8 cellular contexts compared by ENCODE assay signal in the genomic region with DNA sequence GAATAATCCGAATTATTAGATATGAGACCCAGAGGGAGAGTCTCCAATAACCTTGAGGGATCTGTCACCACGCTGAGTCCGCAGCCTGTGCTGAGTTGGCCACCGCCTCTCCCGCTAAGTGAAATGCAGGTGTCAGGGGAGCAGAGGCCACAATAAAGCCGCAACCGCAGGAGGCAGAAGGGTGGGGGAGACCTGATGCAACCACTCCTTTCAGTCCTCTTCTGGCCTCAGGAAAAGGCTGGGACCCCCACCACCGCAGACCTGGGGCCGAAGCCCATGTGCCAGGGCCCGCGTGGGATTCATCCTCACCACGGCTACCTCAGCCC. TPM values are rescaled to one million over a fixed set of nuclear protein-coding genes. Genes with fewer than 3 reads are reported as not detected.
DNase-seq lines count a peak whose midpoint lies in the region; ATAC-seq and TF ChIP-seq lines count a peak whose summit lies in the region.

No MANE protein-coding gene starts in this region.

- intact Hi-C loops in A673 (cut with micrococcal nuclease; ENCODE audit: unreplicated experiment) = loop anchor here (10.0 kb wide), 1 partner anchor 323 kb away; no protein-coding TSS in a partner anchor
- intact Hi-C loops in ovary (cut with DNase I) = no loop called here

- no peak for DNase-seq in A673 (ENCODE audit: low spot score)
- peak; percentile 39 for DNase-seq in fibroblast of villous mesenchyme (ENCODE audit: low read depth)
- DNase-seq in ovary = peak in 2 of 5 donors; percentile 13 to 28
- no peak for DNase-seq in OCI-M1 (lab: John Stamatoyannopoulos, UW)
- DNase-seq in effector CD4-positive, alpha-beta T cell = no peak

- no peaks in the 10 kb centered on the region for H3K9me3 ChIP-seq in A673 (ENCODE audit: low read depth, low read length, poor library complexity, severe bottlenecking)
- H3K9me3 ChIP-seq in SU-DHL-6 (ENCODE audit: insufficient read depth, low read length) = no peaks in the 10 kb centered on the region
- H3K9me3 ChIP-seq in ovary = no peaks in the 10 kb centered on the region

- H4K20me1 ChIP-seq in SU-DHL-6 (ENCODE audit: low read depth, low read length) = no peaks in the 10 kb centered on the region

- H3K9ac ChIP-seq in SU-DHL-6 (ENCODE audit: low read length) = peak overlapping the region; percentile 74

- H3K4me3 ChIP-seq in A673 (ENCODE audit: low read depth, low read length, poor library complexity, severe bottlenecking) (peak overlapping the region; percentile 87), SU-DHL-6 (ENCODE audit: insufficient read depth, low read length, poor library complexity, severe bottlenecking) (peak overlapping the region; percentile 92), fibroblast of villous mesenchyme (ENCODE audit: low read depth, low read length) (peak overlapping the region; percentile 92), ovary (peak overlapping the region; percentile 75)

- no peak for TF ChIP-seq POLR2A in ovary (IDR thresholded peaks at IDR 0.05)

- no TSS peak for BruUV-seq in A673 (replicated peaks; lab: Mats Ljungman, UMichigan)

- WGBS in ovary, 3 donors = 0 to 1% (median 0%) methylated on average over 12 of the region's 12 CpGs

- H3K27ac ChIP-seq in A673 (ENCODE audit: low read depth, low read length, poor library complexity, severe bottlenecking) (peak overlapping the region; percentile 80), SU-DHL-6 (ENCODE audit: low read depth, low read length) (no peak overlapping the region), ovary (peak overlapping the region; percentile 10 to 76)

- ATAC-seq in GM21723 (IDR thresholded peaks at IDR 0.05; ENCODE audit: unreplicated experiment) = peak; percentile 40
- ATAC-seq in HG02884 (IDR thresholded peaks at IDR 0.05; ENCODE audit: unreplicated experiment) = no peak

- no peaks in the 10 kb centered on the region for H3K27me3 ChIP-seq in A673 (replicated peaks; ENCODE audit: insufficient read depth, low read depth, low read length, poor library complexity)
- H3K27me3 ChIP-seq in SU-DHL-6 (ENCODE audit: low read length) = no peaks in the 10 kb centered on the region
- no peaks in the 10 kb centered on the region for H3K27me3 ChIP-seq in ovary

- peak overlapping the region; percentile 97 for H3K4me2 ChIP-seq in SU-DHL-6 (ENCODE audit: low read depth, low read length, poor library complexity, severe bottlenecking)

- no peak for TF ChIP-seq CTCF in A673 (conservative IDR thresholded peaks at IDR 0.05; ENCODE audit: low read depth, low read length)
- TF ChIP-seq CTCF in SU-DHL-6 (IDR thresholded peaks at IDR 0.05; ENCODE audit: insufficient read depth, low read length, poor library complexity, severe bottlenecking) = no peak
- no peak for TF ChIP-seq CTCF in fibroblast of villous mesenchyme (IDR thresholded peaks at IDR 0.05; ENCODE audit: insufficient read depth, low read depth, low read length)
- TF ChIP-seq CTCF in ovary (IDR thresholded peaks at IDR 0.05) = no peak

- H3K79me2 ChIP-seq in SU-DHL-6 (ENCODE audit: insufficient read depth, low read length) = no peaks in the 10 kb centered on the region

- no peak for TF ChIP-seq EP300 in ovary (IDR thresholded peaks at IDR 0.05)

- H2AFZ ChIP-seq in SU-DHL-6 (ENCODE audit: low read depth, low read length, severe bottlenecking) = no peak overlapping the region

- H3K36me3 ChIP-seq in A673 (ENCODE audit: insufficient read depth, low read length, poor library complexity, severe bottlenecking) (no peaks in the 10 kb centered on the region), SU-DHL-6 (ENCODE audit: low read length) (no peaks in the 10 kb centered on the region), ovary (no peaks in the 10 kb centered on the region)

- POLR2A ChIA-PET in A673 (lab: Charles Lee; ENCODE audit: low non-redundant PET) = no interaction called here

- H3K4me1 ChIP-seq in A673 (ENCODE audit: insufficient read depth, low read length, poor library complexity, severe bottlenecking) (peaks cover 37% of the 10 kb centered on the region), ovary (ENCODE audit: insufficient read depth) (peaks cover 4% of the 10 kb centered on the region)

- CTCF ChIA-PET in A673 (lab: Charles Lee) = no interaction called here

- no peaks in the 10 kb centered on the region for H3K9me2 ChIP-seq in SU-DHL-6 (replicated peaks; ENCODE audit: insufficient read depth, low read length)

- no peaks in the 10 kb centered on the region for H3F3A ChIP-seq in SU-DHL-6 (ENCODE audit: insufficient read depth)

RNA-seq across cellular contexts. Expression of a gene that starts 0.6 kb away (rescaled TPM):
- total RNA-seq in A673 (2021) = 134 and 135 TPM in 2 replicates
- 74.3 and 124 TPM in 2 replicates for total RNA-seq in fibroblast of villous mesenchyme
- 100 to 1,000 TPM in 2 of 7 donors, 10 to 100 TPM in 5; 29.7 to 126 (median 61.6) TPM for total RNA-seq in ovary
- 10 to 100 TPM in 1 of 2 donors, 1 to 10 TPM in 1; 4.4 to 23.7 TPM for polyA plus RNA-seq in ovary
